In the genomic region with DNA sequence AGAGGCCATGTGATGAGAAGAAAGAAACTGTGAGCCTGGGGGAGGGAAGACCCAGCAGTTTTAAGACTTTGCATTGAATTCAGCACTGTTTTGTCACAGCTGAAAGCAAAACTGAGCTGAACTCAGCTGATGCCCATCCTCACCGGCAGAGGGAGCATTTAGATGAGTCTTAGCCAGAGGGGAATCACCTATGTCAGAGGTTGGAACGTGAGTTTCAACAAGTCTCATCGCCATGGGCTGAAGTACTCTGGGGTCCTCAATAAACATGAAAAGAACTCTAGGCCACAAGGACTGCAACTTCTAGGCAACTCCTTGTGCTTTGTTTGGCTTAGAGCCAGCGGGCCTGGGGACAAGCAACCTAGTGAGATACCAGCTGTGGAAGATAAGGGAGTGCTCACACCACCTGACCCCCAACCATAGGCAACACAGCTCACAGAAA, we compare ENCODE assay signal across 8 cellular contexts.
A peak's percentile ranks its signal among the peaks of the same experiment; 100 is the strongest.
DNase-seq lines count a peak whose midpoint lies in the region; ATAC-seq and TF ChIP-seq lines count a peak whose summit lies in the region.

No MANE protein-coding gene starts in this region.

- no peak overlapping the region for H3K4me3 Mint-ChIP-seq in memory B cell

- DNase-seq in cardiac muscle cell (ENCODE audit: low read depth in 1 of 2, low spot score in 1 of 2) (peak; percentile 72 to 79), Right ventricle myocardium inferior (ENCODE audit: missing footprints) (no peak), NCI-H146 treated with DMSO at 0.1 percent for 48 hours (lab: John Stamatoyannopoulos, UW; ENCODE audit: unreplicated experiment) (peak; percentile 61), coronary artery (ENCODE audit: low spot score) (no peak), memory B cell (ENCODE audit: low spot score in 2 of 2) (peak; percentile 28 to 45)
- DNase-seq in activated CD4-positive, CD25-positive, alpha-beta regulatory T cell (lab: John Stamatoyannopoulos, UW), result peak in 3 of 4 experiments; percentile 1 to 24 (median 6)
- DNase-seq in stimulated activated CD8-positive, alpha-beta memory T cell treated with anti-CD3 and anti-CD28 coated beads, Interleukin-2, amount 100 ng/mL, for 48 hours (ENCODE audit: low read depth in 2 of 2), result peak; percentile 3 to 30

- H3K4me3 ChIP-seq in cardiac muscle cell (no peak overlapping the region), coronary artery (no peak overlapping the region)

- H3K4me1 ChIP-seq in cardiac muscle cell (ENCODE audit: low read depth), result peaks cover 7% of the 10 kb centered on the region

- H3K27ac ChIP-seq in cardiac muscle cell (no peak overlapping the region), coronary artery (no peak overlapping the region)

- H3K27me3 Mint-ChIP-seq in memory B cell, result peaks cover 6% of the 10 kb centered on the region

- TF ChIP-seq CTCF in cardiac muscle cell (IDR thresholded peaks at IDR 0.05; ENCODE audit: low read depth, low read length), result peak; percentile 94
- TF ChIP-seq CTCF in coronary artery (IDR thresholded peaks at IDR 0.05), result peak; percentile 23

- peaks cover 8% of the 10 kb centered on the region for H3K9me3 Mint-ChIP-seq in memory B cell

- peaks cover 2% of the 10 kb centered on the region for H3K36me3 Mint-ChIP-seq in memory B cell

- ATAC-seq in Right ventricle myocardium inferior (no peak), HG02840 (IDR thresholded peaks at IDR 0.05; ENCODE audit: low FRiP score, unreplicated experiment) (peak; percentile 93), memory B cell (ENCODE audit: low read depth) (peak; percentile 81)

- no peaks in the 10 kb centered on the region for H3K27me3 ChIP-seq in cardiac muscle cell

- intact Hi-C loops in Right ventricle myocardium inferior (cut with DNase I), result loop anchor here (1.0 to 5.0 kb wide), 2 partner anchors 67 to 1515 kb away; no protein-coding TSS in a partner anchor

- no peaks in the 10 kb centered on the region for H3K36me3 ChIP-seq in cardiac muscle cell

- peaks cover 5% of the 10 kb centered on the region for H3K4me1 Mint-ChIP-seq in memory B cell

- no peaks in the 10 kb centered on the region for H3K9me3 ChIP-seq in cardiac muscle cell (ENCODE audit: low read depth)

- no peak overlapping the region for H3K27ac Mint-ChIP-seq in memory B cell

Comparison
In these comparisons a context has a peak if more than half of its experiments do, and no peak if none do; other contexts are left out.
1. DNase-seq: peak in cardiac muscle cell (2 of 2), NCI-H146 treated with DMSO at 0.1 percent for 48 hours (single experiment), activated CD4-positive, CD25-positive, alpha-beta regulatory T cell (3 of 4), memory B cell (2 of 2) and stimulated activated CD8-positive, alpha-beta memory T cell treated with anti-CD3 and anti-CD28 coated beads, Interleukin-2, amount 100 ng/mL, for 48 hours (2 of 2); none in Right ventricle myocardium inferior (single experiment) and coronary artery (single experiment).